In the genomic region with DNA sequence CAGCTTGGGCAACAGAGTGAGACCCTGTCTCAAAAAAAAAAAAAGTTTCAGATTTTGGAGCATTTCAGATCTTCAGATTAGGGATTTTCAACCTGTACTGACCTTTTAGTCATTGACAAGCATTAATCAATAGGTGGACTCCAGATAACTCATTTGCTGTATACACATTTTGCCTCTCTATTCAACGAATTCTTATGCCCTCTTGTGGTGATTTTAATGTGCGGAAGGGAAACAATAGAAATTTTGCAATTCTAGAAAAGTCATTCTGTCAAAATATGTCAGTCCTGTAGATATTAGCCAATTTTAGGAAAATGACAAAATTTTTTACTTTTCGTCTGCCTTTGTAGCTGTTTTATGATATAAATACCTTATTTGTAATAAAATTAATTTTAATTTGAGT, we compare ENCODE assay signal across 2 cellular contexts.
A peak's percentile ranks its signal among the peaks of the same experiment; 100 is the strongest.
TF ChIP-seq lines count a peak whose summit lies in the region.

No MANE protein-coding gene starts in this region.

TF ChIP-seq in SK-N-SH, 30 proteins besides CTCF, POLR2A, EP300 and RAD21:
- TF ChIP-seq NFIC (IDR thresholded peaks at IDR 0.05; ENCODE audit: borderline replicate concordance) (no peak), SMC3 (IDR thresholded peaks at IDR 0.05; ENCODE audit: low read depth, low read length) (peak; percentile 32; the same call in 1 of the 2 replicates)
TF ChIP-seq in SK-N-SH: peak in this region for 1.

TF ChIP-seq in HepG2, 621 proteins besides CTCF, POLR2A, EP300 and RAD21:
- TF ChIP-seq, protein P1, sequence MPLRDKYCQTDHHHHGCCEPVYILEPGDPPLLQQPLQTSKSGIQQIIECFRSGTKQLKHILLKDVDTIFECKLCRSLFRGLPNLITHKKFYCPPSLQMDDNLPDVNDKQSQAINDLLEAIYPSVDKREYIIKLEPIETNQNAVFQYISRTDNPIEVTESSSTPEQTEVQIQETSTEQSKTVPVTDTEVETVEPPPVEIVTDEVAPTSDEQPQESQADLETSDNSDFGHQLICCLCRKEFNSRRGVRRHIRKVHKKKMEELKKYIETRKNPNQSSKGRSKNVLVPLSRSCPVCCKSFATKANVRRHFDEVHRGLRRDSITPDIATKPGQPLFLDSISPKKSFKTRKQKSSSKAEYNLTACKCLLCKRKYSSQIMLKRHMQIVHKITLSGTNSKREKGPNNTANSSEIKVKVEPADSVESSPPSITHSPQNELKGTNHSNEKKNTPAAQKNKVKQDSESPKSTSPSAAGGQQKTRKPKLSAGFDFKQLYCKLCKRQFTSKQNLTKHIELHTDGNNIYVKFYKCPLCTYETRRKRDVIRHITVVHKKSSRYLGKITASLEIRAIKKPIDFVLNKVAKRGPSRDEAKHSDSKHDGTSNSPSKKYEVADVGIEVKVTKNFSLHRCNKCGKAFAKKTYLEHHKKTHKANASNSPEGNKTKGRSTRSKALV (CRISPR knock-in tag; IDR thresholded peaks at IDR 0.05): no peak
- TF ChIP-seq ZNF703 (CRISPR knock-in tag; IDR thresholded peaks at IDR 0.05; ENCODE audit: borderline replicate concordance): no peak
- peak; percentile 45 for TF ChIP-seq SMC3 (IDR thresholded peaks at IDR 0.05; ENCODE audit: low read length)
- no peak for TF ChIP-seq LCORL (IDR thresholded peaks at IDR 0.05)
- TF ChIP-seq LCORL (CRISPR knock-in tag; IDR thresholded peaks at IDR 0.05): no peak
- no peak for TF ChIP-seq ZNF660 (CRISPR knock-in tag; IDR thresholded peaks at IDR 0.05; ENCODE audit: borderline replicate concordance, low read depth)
- peak; percentile 51 for TF ChIP-seq STAG1 (CRISPR knock-in tag; IDR thresholded peaks at IDR 0.05)
- TF ChIP-seq, protein P2, sequence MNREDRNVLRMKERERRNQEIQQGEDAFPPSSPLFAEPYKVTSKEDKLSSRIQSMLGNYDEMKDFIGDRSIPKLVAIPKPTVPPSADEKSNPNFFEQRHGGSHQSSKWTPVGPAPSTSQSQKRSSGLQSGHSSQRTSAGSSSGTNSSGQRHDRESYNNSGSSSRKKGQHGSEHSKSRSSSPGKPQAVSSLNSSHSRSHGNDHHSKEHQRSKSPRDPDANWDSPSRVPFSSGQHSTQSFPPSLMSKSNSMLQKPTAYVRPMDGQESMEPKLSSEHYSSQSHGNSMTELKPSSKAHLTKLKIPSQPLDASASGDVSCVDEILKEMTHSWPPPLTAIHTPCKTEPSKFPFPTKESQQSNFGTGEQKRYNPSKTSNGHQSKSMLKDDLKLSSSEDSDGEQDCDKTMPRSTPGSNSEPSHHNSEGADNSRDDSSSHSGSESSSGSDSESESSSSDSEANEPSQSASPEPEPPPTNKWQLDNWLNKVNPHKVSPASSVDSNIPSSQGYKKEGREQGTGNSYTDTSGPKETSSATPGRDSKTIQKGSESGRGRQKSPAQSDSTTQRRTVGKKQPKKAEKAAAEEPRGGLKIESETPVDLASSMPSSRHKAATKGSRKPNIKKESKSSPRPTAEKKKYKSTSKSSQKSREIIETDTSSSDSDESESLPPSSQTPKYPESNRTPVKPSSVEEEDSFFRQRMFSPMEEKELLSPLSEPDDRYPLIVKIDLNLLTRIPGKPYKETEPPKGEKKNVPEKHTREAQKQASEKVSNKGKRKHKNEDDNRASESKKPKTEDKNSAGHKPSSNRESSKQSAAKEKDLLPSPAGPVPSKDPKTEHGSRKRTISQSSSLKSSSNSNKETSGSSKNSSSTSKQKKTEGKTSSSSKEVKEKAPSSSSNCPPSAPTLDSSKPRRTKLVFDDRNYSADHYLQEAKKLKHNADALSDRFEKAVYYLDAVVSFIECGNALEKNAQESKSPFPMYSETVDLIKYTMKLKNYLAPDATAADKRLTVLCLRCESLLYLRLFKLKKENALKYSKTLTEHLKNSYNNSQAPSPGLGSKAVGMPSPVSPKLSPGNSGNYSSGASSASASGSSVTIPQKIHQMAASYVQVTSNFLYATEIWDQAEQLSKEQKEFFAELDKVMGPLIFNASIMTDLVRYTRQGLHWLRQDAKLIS (CRISPR knock-in tag; IDR thresholded peaks at IDR 0.05): no peak
